ENCODE assay signal across 25 cellular contexts in genomic region chr14:44490966-44491365, GRCh38. TPM values are rescaled to one million over a fixed set of nuclear protein-coding genes. Genes with fewer than 3 reads are reported as not detected.
DNase-seq lines count a peak whose midpoint lies in the region; ATAC-seq and TF ChIP-seq lines count a peak whose summit lies in the region.
"Had no signal": no experiment of that assay in that cellular context is flagged by ENCODE, and none has a peak within 500 bp of the region (broad histone marks: within the 10 kb centered on the region; RNA-seq: fewer than 3 reads in every experiment).

No MANE protein-coding gene starts in this region.

- peaks cover 10% of the 10 kb centered on the region for H3K9me3 ChIP-seq in left ventricle myocardium inferior (replicated peaks)
- H3K9me3 ChIP-seq: A549, BE2C, HAP-1 had no signal

- no peaks in the 10 kb centered on the region for H3K27me3 ChIP-seq in left ventricle myocardium inferior (ENCODE audit: low read depth)
- H3K27me3 ChIP-seq: BE2C; BLaER1 treated with 17β-estradiol and CSF1 and Interleukin-3, amounts not matched to agents 10 nM and 100 nM had no signal

- H3K27ac ChIP-seq in left ventricle myocardium inferior (replicated peaks), result no peak overlapping the region
- H3K27ac ChIP-seq: A549; BLaER1 treated with 17β-estradiol and CSF1 and Interleukin-3, amounts not matched to agents 10 nM and 100 nM had no signal

- no peak for TF ChIP-seq CTCF in left ventricle myocardium inferior (IDR thresholded peaks at IDR 0.05; ENCODE audit: borderline replicate concordance)

- H3K4me3 ChIP-seq in left ventricle myocardium inferior, result no peak overlapping the region
- H3K4me3 ChIP-seq: A549; BLaER1 treated with 17β-estradiol and CSF1 and Interleukin-3, amounts not matched to agents 10 nM and 100 nM; HAP-1 had no signal

- no peaks in the 10 kb centered on the region for H3K4me1 ChIP-seq in left ventricle myocardium inferior
- H3K4me1 ChIP-seq: A549; BE2C; BLaER1 treated with 17β-estradiol and CSF1 and Interleukin-3, amounts not matched to agents 10 nM and 100 nM had no signal

- ATAC-seq in HG02642 (IDR thresholded peaks at IDR 0.05; ENCODE audit: poor library complexity, unreplicated experiment), result no peak
- no peak for ATAC-seq in HG02981 (IDR thresholded peaks at IDR 0.05; ENCODE audit: unreplicated experiment)
- ATAC-seq: A549 had no signal

- DNase-seq in HS-5 (ENCODE audit: low read depth) (peak; percentile 24), RPMI7951 (ENCODE audit: low read depth) (peak; percentile 26), fibroblast of peridontal ligament (ENCODE audit: extremely low read depth) (peak; percentile 1), pons (ENCODE audit: low spot score) (peak; percentile 37), left ventricle myocardium inferior (no peak)
- DNase-seq: 8988T; ACHN; AML-193; BE2C; Calu3; CD4-positive, alpha-beta T cell; CD8-positive, alpha-beta memory T cell; COR-L47; DMS53; DMS79 treated with DMSO at 0.1 percent for 48 hours; GF-D8; GOT3; HFFc6 had no signal

- H3K36me3 ChIP-seq in left ventricle myocardium inferior, result no peaks in the 10 kb centered on the region
- H3K36me3 ChIP-seq: BE2C; BLaER1 treated with 17β-estradiol and CSF1 and Interleukin-3, amounts not matched to agents 10 nM and 100 nM; HAP-1 had no signal

- intact Hi-C loops in left ventricle myocardium inferior (cut with micrococcal nuclease), result no loop called here

RNA-seq across cellular contexts. Expression of gene FSCB, which starts 16.1 kb away (rescaled TPM):
- not detected in 2 replicates for total RNA-seq in RPMI7951 (2014; rRNA removed; shearing (Covaris generic))
- not detected for total RNA-seq in left ventricle myocardium inferior
- total RNA-seq: Calu3; CD4-positive, alpha-beta T cell; CD8-positive, alpha-beta memory T cell; Daoy; G401; HFFc6 had no signal
